ENCODE assay signal across 12 cellular contexts in genomic region chr4:88793473-88793872, GRCh38.
DNase-seq lines count a peak whose midpoint lies in the region; ATAC-seq and TF ChIP-seq lines count a peak whose summit lies in the region.
"Had no signal": no experiment of that assay in that cellular context is flagged by ENCODE, and none has a peak within 500 bp of the region (broad histone marks: within the 10 kb centered on the region; RNA-seq: fewer than 3 reads in every experiment).

No MANE protein-coding gene starts in this region.

- no peak overlapping the region for H3K4me3 ChIP-seq in right atrium auricular region
- H3K4me3 ChIP-seq: K562, lower lobe of right lung had no signal

- H3K27ac Mint-ChIP-seq in stimulated activated naive CD8-positive, alpha-beta T cell treated with anti-CD3 and anti-CD28 coated beads, Interleukin-15, amount 100 ng/mL, for 72 hours = peak overlapping the region in 1 of 2 donors; percentile 38

- H3K4me3 Mint-ChIP-seq in stimulated activated naive CD8-positive, alpha-beta T cell treated with anti-CD3 and anti-CD28 coated beads, Interleukin-15, amount 100 ng/mL, for 72 hours = peak overlapping the region in 1 of 2 donors; percentile 44
- H3K4me3 Mint-ChIP-seq: endodermal cell had no signal

- TF ChIP-seq CTCF in right atrium auricular region (IDR thresholded peaks at IDR 0.05) = no peak

- no peak overlapping the region for H3K27ac ChIP-seq in right atrium auricular region
- H3K27ac ChIP-seq: lower lobe of right lung had no signal

- H3K4me1 ChIP-seq in right atrium auricular region = no peaks in the 10 kb centered on the region

- no peaks in the 10 kb centered on the region for H3K27me3 ChIP-seq in right atrium auricular region

- peak; percentile 79 for ATAC-seq in stimulated activated naive CD8-positive, alpha-beta T cell treated with anti-CD3 and anti-CD28 coated beads, Interleukin-15, amount 100 ng/mL, for 72 hours
- ATAC-seq in stimulated activated naive CD8-positive, alpha-beta T cell treated with anti-CD3 and anti-CD28 coated beads, Interleukin-15, Interleukin-2, amounts not matched to agents 100 U/mL and 50 U/mL, for 24 hours = no peak
- ATAC-seq in HG02852 (IDR thresholded peaks at IDR 0.05; ENCODE audit: unreplicated experiment) (peak; percentile 46), HG03521 (IDR thresholded peaks at IDR 0.05; ENCODE audit: unreplicated experiment) (peak; percentile 43)
- ATAC-seq: K562 had no signal

- peaks cover 15% of the 10 kb centered on the region for H3K27me3 Mint-ChIP-seq in stimulated activated naive CD8-positive, alpha-beta T cell treated with anti-CD3 and anti-CD28 coated beads, Interleukin-15, amount 100 ng/mL, for 72 hours

- peaks cover 9% of the 10 kb centered on the region for H3K36me3 ChIP-seq in right atrium auricular region
- H3K36me3 ChIP-seq: lower lobe of right lung had no signal

- DNase-seq in stimulated activated naive CD8-positive, alpha-beta T cell treated with anti-CD3 and anti-CD28 coated beads, Interleukin-15, amount 100 ng/mL, for 72 hours = peak in 1 of 2 donors; percentile 35
- DNase-seq in stimulated activated naive CD8-positive, alpha-beta T cell treated with anti-CD3 and anti-CD28 coated beads, Interleukin-15, Interleukin-2, amounts not matched to agents 100 U/mL and 50 U/mL, for 24 hours = no peak
- DNase-seq in right atrium auricular region (ENCODE audit: low spot score) = no peak
- no peak for DNase-seq in pons (ENCODE audit: low spot score)
- no peak for DNase-seq in SHP77 treated with DMSO at 0.1 percent for 48 hours (lab: John Stamatoyannopoulos, UW)
- no peak for DNase-seq in stimulated activated naive CD4-positive, alpha-beta T cell (lab: John Stamatoyannopoulos, UW)
- DNase-seq: endodermal cell, lower lobe of right lung, NCI-H187 treated with DMSO at 0.1 percent for 48 hours had no signal

- H3K9me3 ChIP-seq in right atrium auricular region = no peaks in the 10 kb centered on the region
- H3K9me3 ChIP-seq: lower lobe of right lung had no signal

- H3K4me1 Mint-ChIP-seq in stimulated activated naive CD8-positive, alpha-beta T cell treated with anti-CD3 and anti-CD28 coated beads, Interleukin-15, amount 100 ng/mL, for 72 hours = peaks cover 30% of the 10 kb centered on the region

- no peaks in the 10 kb centered on the region for H3K9me3 Mint-ChIP-seq in stimulated activated naive CD8-positive, alpha-beta T cell treated with anti-CD3 and anti-CD28 coated beads, Interleukin-15, amount 100 ng/mL, for 72 hours
- H3K9me3 Mint-ChIP-seq: endodermal cell had no signal
